ENCODE assay signal across 11 cellular contexts in the genomic region with DNA sequence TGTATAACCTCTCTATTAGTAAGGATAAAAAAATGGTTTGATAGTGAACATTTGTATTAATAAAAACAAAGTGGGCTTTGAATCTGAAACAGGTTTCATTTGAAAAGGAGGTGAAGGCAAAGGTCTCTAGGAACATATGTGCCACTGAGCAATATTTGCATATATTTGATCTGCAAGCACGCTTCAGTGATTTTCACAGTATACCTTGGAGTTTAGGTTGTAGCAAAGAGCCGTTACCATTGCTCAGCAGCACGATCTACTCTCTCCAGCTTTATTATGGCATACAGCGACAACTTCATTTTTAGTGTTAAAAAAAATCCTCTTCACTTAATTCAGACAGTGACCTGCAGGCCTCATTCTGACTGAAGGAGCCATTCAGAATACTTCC.
A peak's percentile ranks its signal among the peaks of the same experiment; 100 is the strongest.
DNase-seq lines count a peak whose midpoint lies in the region; ATAC-seq and TF ChIP-seq lines count a peak whose summit lies in the region.
"Had no signal": no experiment of that assay in that cellular context is flagged by ENCODE, and none has a peak within 500 bp of the region (broad histone marks: within the 10 kb centered on the region; RNA-seq: fewer than 3 reads in every experiment).

No MANE protein-coding gene starts in this region.

- H3K4me3 ChIP-seq in GM12865 (ENCODE audit: low read depth, low read length) (no peak overlapping the region), mammary epithelial cell (replicated peaks in 1 of 3; ENCODE audit: insufficient read depth in 1 of 3, low read depth in 2 of 3, low read length in 3 of 3) (no peak overlapping the region), neuron (ENCODE audit: low read length) (peak overlapping the region; percentile 43)
- H3K4me3 ChIP-seq: HAP-1 had no signal

- peak; percentile 30 for ATAC-seq in HG03103 (IDR thresholded peaks at IDR 0.05; ENCODE audit: low read depth, unreplicated experiment)
- no peak for ATAC-seq in GM21367 (IDR thresholded peaks at IDR 0.05; ENCODE audit: unreplicated experiment)
- ATAC-seq in HG03442 (IDR thresholded peaks at IDR 0.05; ENCODE audit: unreplicated experiment) = no peak
- no peak for ATAC-seq in HG03025 (IDR thresholded peaks at IDR 0.05; ENCODE audit: low FRiP score, unreplicated experiment)

- peaks cover 3% of the 10 kb centered on the region for H3K4me1 ChIP-seq in mammary epithelial cell (ENCODE audit: insufficient read depth, low read length)
- H3K4me1 ChIP-seq in neuron (ENCODE audit: insufficient read depth, low read length) = peaks cover 20% of the 10 kb centered on the region

- in situ Hi-C loops in mammary epithelial cell (cut with MboI; ENCODE audit: low sequenced_read_pairs in 2 of 2) = no loop called here

- WGBS in mammary epithelial cell (ENCODE audit: low coverage, missing lambda C conversion rate) = 95% methylated on average over 4 of the region's 4 CpGs

- dilution Hi-C loops in mammary epithelial cell (cut with HindIII; ENCODE audit: low sequenced_read_pairs) = no loop called here

- no peak overlapping the region for H3K4me2 ChIP-seq in mammary epithelial cell (ENCODE audit: insufficient read depth, low read depth, low read length)

- CTCF ChIA-PET in mammary epithelial cell (lab: Charles Lee; ENCODE audit: low non-redundant PET) = no interaction called here

- no peaks in the 10 kb centered on the region for H3K36me3 ChIP-seq in mammary epithelial cell (ENCODE audit: insufficient read depth, low read length)
- no peaks in the 10 kb centered on the region for H3K36me3 ChIP-seq in neuron (ENCODE audit: insufficient read depth, low read length)
- H3K36me3 ChIP-seq: HAP-1 had no signal

- DNase-seq in GM12865 (ENCODE audit: low read depth) (peak; percentile 10), mammary epithelial cell (no peak), retina (no peak)
- DNase-seq: NCI-H1105; stimulated activated CD4-positive, alpha-beta T cell treated with anti-CD3 and anti-CD28 coated beads, Interleukin-2, amount 100 ng/mL, for 24 hours had no signal

- H4K20me1 ChIP-seq in mammary epithelial cell (ENCODE audit: insufficient read depth, low read length) = no peaks in the 10 kb centered on the region

- H3K9ac ChIP-seq in mammary epithelial cell (ENCODE audit: insufficient read depth, low read length) = no peak overlapping the region

- BruUV-seq in mammary epithelial cell (replicated peaks; lab: Mats Ljungman, UMichigan) = no TSS peak

- no peaks in the 10 kb centered on the region for H3K79me2 ChIP-seq in mammary epithelial cell (ENCODE audit: insufficient read depth, low read length)

- TF ChIP-seq CTCF in GM12865 (IDR thresholded peaks at IDR 0.05; ENCODE audit: insufficient read depth, low read depth, low read length, missing control alignments) (no peak), mammary epithelial cell (conservative IDR thresholded peaks at IDR 0.05 in 1 of 2, IDR thresholded peaks at IDR 0.05 in 1 of 2; ENCODE audit: extremely low read depth in 1 of 2, insufficient read depth in 1 of 2, low read depth in 1 of 2, low read length in 2 of 2) (no peak)

- H3K27ac ChIP-seq in mammary epithelial cell (ENCODE audit: insufficient read depth, low read depth, low read length) = no peak overlapping the region

- peak overlapping the region; percentile 17 for H2AFZ ChIP-seq in mammary epithelial cell (ENCODE audit: low read depth, low read length)
- H2AFZ ChIP-seq in neuron (ENCODE audit: low read depth, low read length) = peak overlapping the region; percentile 95

- H3K27me3 ChIP-seq in mammary epithelial cell (ENCODE audit: insufficient read depth, low read length) = no peaks in the 10 kb centered on the region
- H3K27me3 ChIP-seq in neuron (ENCODE audit: insufficient read depth, low read length) = no peaks in the 10 kb centered on the region

- H3K9me3 ChIP-seq in mammary epithelial cell (replicated peaks; ENCODE audit: insufficient read depth, low read length) = no peaks in the 10 kb centered on the region
- no peaks in the 10 kb centered on the region for H3K9me3 ChIP-seq in neuron (ENCODE audit: low read length)
- H3K9me3 ChIP-seq: HAP-1 had no signal

- intact Hi-C loops in mammary epithelial cell (cut with micrococcal nuclease) = no loop called here
